2 cellular contexts compared by ENCODE assay signal in the genomic region with DNA sequence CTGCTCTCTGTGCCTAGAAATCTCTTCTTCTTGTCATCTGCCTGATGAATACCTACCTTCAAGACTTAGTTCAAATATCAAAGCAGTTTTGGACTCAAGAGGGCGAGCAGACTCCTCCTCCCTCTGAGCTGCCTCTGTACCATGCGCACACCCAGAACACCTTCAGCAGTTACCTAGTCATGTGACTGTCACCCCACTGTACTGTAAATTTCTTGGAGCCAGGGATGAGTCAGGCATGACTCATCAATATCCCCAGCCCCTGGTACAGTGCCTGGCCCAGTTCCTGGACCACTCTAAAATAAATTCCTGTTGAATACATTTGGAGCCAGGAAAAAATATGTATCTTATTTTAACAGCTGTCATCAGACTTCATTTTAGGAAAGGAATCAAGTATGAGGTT.
TF ChIP-seq lines count a peak whose summit lies in the region.
"Not testable (repeated sequence)": the region's sequence is repeated elsewhere in the genome, so short reads cannot be mapped to it uniquely, and the experiment has no call there.

No MANE protein-coding gene starts in this region.

TF ChIP-seq in A549, 52 proteins besides CTCF, POLR2A, EP300 and RAD21:
- TF ChIP-seq FOSL2 (IDR thresholded peaks at IDR 0.05) = not testable (repeated sequence)
- TF ChIP-seq FOSL2 (CRISPR knock-in tag; IDR thresholded peaks at IDR 0.05) (peak; percentile 45; the same call in 1 of the 2 replicates), MAFK (IDR thresholded peaks at IDR 0.05; ENCODE audit: partially characterized antibody) (peak; percentile 40)

TF ChIP-seq in SK-N-SH, 30 proteins besides CTCF, POLR2A, EP300 and RAD21:
- TF ChIP-seq JUND (IDR thresholded peaks at IDR 0.05) = peak; percentile 21; the same call in 1 of the 2 replicates
